In genomic region chr3:126340596-126340942, GRCh38 we compare ENCODE assay signal across 20 cellular contexts. TPM values are rescaled to one million over a fixed set of nuclear protein-coding genes. Genes with fewer than 3 reads are reported as not detected.
"Had no signal": no experiment of that assay in that cellular context is flagged by ENCODE, and none has a peak within 500 bp of the region (broad histone marks: within the 10 kb centered on the region; RNA-seq: fewer than 3 reads in every experiment).

No MANE protein-coding gene starts in this region.

- DNase-seq: activated CD4-positive, alpha-beta T cell treated with anti-CD3 and anti-CD28 coated beads for 48 hours; activated naive CD4-positive, alpha-beta T cell treated with Interleukin-2 at 50 U/mL for 16 hours; SW 1271 had no signal

- H3K36me3 Mint-ChIP-seq: mesothelial cell of epicardium, neural progenitor cell had no signal

- H3K9me3 Mint-ChIP-seq: activated B cell treated with CpG ODN at 0.5 μM for 24 hours; mesothelial cell of epicardium; neural progenitor cell; stimulated activated naive CD8-positive, alpha-beta T cell treated with anti-CD3 and anti-CD28 coated beads, Interleukin-15, amount 100 ng/mL, for 72 hours had no signal

- H3K9ac ChIP-seq: neural progenitor cell, parathyroid adenoma had no signal

- H3K27ac Mint-ChIP-seq: activated B cell treated with CpG ODN at 0.5 μM for 24 hours; mesothelial cell of epicardium; neural progenitor cell; stimulated activated naive CD8-positive, alpha-beta T cell treated with anti-CD3 and anti-CD28 coated beads, Interleukin-15, amount 100 ng/mL, for 72 hours had no signal

- H3K4me1 ChIP-seq: colonic mucosa, parathyroid adenoma had no signal

- H3K4me1 Mint-ChIP-seq: activated B cell treated with CpG ODN at 0.5 μM for 24 hours; mesothelial cell of epicardium; stimulated activated naive CD8-positive, alpha-beta T cell treated with anti-CD3 and anti-CD28 coated beads, Interleukin-15, amount 100 ng/mL, for 72 hours had no signal

- H3K27me3 ChIP-seq: cardiac muscle cell, colonic mucosa, hepatocyte, neural progenitor cell had no signal

- H3K4me3 ChIP-seq: cardiac muscle cell, colonic mucosa, hepatocyte, neural progenitor cell, skin epidermis, thoracic aorta had no signal

- H3K4me3 Mint-ChIP-seq: activated B cell treated with CpG ODN at 0.5 μM for 24 hours; mesothelial cell of epicardium; neural progenitor cell; stimulated activated naive CD8-positive, alpha-beta T cell treated with anti-CD3 and anti-CD28 coated beads, Interleukin-15, amount 100 ng/mL, for 72 hours had no signal

- H3K9me3 ChIP-seq: colonic mucosa had no signal

- H3K36me3 ChIP-seq: cardiac muscle cell, colonic mucosa, neural progenitor cell had no signal

- ATAC-seq: stimulated activated naive CD8-positive, alpha-beta T cell treated with anti-CD3 and anti-CD28 coated beads, Interleukin-15, amount 100 ng/mL, for 72 hours had no signal

- H3K27ac ChIP-seq: cardiac muscle cell, colonic mucosa, hepatocyte, neural progenitor cell, parathyroid adenoma, skin epidermis had no signal

RNA-seq across cellular contexts. Expression of gene KLF15, which starts 16.6 kb away (rescaled TPM):
- total RNA-seq: T-helper 2 cell treated with Interferon-gamma antibody and Interleukin-4, amounts not matched to agents 100 ng/mL and 5 ng/mL, for 36 hours had no signal

RNA-seq across cellular contexts. Expression of gene CFAP100, which starts 54.1 kb away (rescaled TPM):
- total RNA-seq: activated B cell treated with CpG ODN at 0.5 μM for 24 hours; cardiac muscle cell; colonic mucosa; esophagus mucosa; hepatocyte; lower leg skin; mesothelial cell of epicardium; renal cortical epithelial cell; SK-MEL-5; T-helper 2 cell treated with Interferon-gamma antibody and Interleukin-4, amounts not matched to agents 100 ng/mL and 5 ng/mL, for 36 hours; thoracic aorta had no signal
- polyA plus RNA-seq: adipose tissue, cardiac muscle cell, hepatocyte, keratinocyte had no signal
